8 cellular contexts compared by ENCODE assay signal in the genomic region with DNA sequence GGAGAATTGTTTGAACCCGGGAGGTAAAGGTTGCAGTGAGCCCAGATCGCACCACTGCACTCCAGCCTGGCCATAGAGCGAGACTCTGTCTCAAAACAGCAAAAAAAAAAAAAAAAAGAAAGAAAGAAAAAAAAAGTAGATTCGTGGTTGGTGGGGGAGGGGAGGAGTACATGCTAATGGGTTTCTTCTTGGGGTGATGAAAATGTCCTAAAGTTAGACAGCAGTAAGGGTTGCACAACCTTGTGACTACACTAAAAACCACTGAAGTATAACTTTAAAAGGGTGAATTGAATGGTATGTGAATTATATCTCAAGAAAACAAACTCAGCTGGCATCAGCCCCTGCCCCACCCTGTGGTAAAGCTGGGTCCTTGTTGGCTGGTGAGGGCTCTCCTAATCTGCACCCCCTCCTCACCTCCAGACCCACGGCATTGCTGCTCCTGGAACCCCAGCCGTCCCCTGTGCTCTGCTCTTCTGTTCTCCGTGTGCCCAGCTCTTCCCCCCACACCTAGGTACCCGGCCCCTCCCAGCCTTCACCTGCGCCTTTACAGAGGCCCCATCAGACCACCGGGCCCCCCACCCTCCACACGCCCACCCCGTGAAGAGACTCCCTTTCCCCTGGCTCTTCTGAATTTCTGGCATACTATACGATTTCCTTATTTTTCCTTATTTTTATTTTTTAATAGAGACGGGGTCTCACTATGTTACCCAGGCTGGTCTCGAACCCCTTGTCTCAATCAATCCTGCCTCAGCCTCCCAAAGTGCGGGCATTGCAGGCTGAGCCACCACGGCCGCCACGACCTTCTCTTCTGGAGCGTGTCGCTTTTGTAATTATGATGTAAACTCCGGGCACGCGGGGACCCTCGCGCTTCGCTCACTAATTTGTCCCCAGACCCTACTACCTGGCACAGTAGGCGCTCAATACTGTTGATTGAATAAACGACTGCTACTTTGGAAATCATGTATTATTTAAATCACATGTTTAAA. TPM values are rescaled to one million over a fixed set of nuclear protein-coding genes. Genes with fewer than 3 reads are reported as not detected.
DNase-seq lines count a peak whose midpoint lies in the region; ATAC-seq, FAIRE-seq and TF ChIP-seq lines count a peak whose summit lies in the region.

No MANE protein-coding gene starts in this region.

- H3K9me3 ChIP-seq in HUES64 (ENCODE audit: insufficient read depth, low read depth, low read length) (no peaks in the 10 kb centered on the region; the same call in 1 of the 2 replicates), WERI-Rb-1 (ENCODE audit: severe bottlenecking) (no peaks in the 10 kb centered on the region), spleen (no peaks in the 10 kb centered on the region)

- TF ChIP-seq CTCF in WERI-Rb-1 (IDR thresholded peaks at IDR 0.05; ENCODE audit: low read depth, low read length) = no peak
- TF ChIP-seq CTCF in spleen (IDR thresholded peaks at IDR 0.05 in 8 of 11, conservative IDR thresholded peaks at IDR 0.05 in 3 of 11) = no peak
- no peak for TF ChIP-seq CTCF in GM13977 (IDR thresholded peaks at IDR 0.05; ENCODE audit: extremely low read depth, insufficient read depth, missing control alignments)

- intact Hi-C loops in left cardiac atrium (cut with DNase I) = no loop called here
- intact Hi-C loops in spleen (cut with DNase I; ENCODE audit: low total_unique reads) = no loop called here

- H3K27me3 ChIP-seq in HUES64 (ENCODE audit: insufficient read depth, low read length) (no peaks in the 10 kb centered on the region), WERI-Rb-1 (ENCODE audit: insufficient read depth, low read depth, severe bottlenecking) (no peaks in the 10 kb centered on the region), spleen (replicated peaks in 1 of 7) (no peaks in the 10 kb centered on the region)

- H3K4me3 ChIP-seq in HUES64 (ENCODE audit: low read length) = peak overlapping the region; percentile 96
- peak overlapping the region; percentile 87 for H3K4me3 ChIP-seq in WERI-Rb-1 (ENCODE audit: low read depth, low read length)
- peak overlapping the region; percentile 87 to 100 (median 97) for H3K4me3 ChIP-seq in spleen

- H3K27ac ChIP-seq in HUES64 (ENCODE audit: low read depth, low read length) (no peak overlapping the region), WERI-Rb-1 (no peak overlapping the region), spleen (peak overlapping the region; percentile 94 to 99 (median 98))

- H3K4me1 ChIP-seq in HUES64 (ENCODE audit: insufficient read depth, low read length) (peaks cover 7% of the 10 kb centered on the region), spleen (peaks cover 20 to 49% (median 37%) of the 10 kb centered on the region in 6 donors)

- DNase-seq in WERI-Rb-1 = no peak
- DNase-seq in left cardiac atrium = peak; percentile 28
- peak; percentile 82 for DNase-seq in spleen
- DNase-seq in GM19239 (ENCODE audit: insufficient read length, low spot score) = no peak
- no peak for DNase-seq in GM13977 (ENCODE audit: low spot score)

- H3K9ac ChIP-seq in HUES64 (ENCODE audit: low read depth, low read length) = peak overlapping the region; percentile 98; the same call in 1 of the 2 replicates

- peaks cover 25% of the 10 kb centered on the region for H3K36me3 ChIP-seq in HUES64 (ENCODE audit: insufficient read depth, low read length)
- H3K36me3 ChIP-seq in WERI-Rb-1 = peaks cover 13% of the 10 kb centered on the region
- peaks cover 0 to 26% (median 18%) of the 10 kb centered on the region in 6 donors for H3K36me3 ChIP-seq in spleen

- no peak for TF ChIP-seq POLR2A in spleen (IDR thresholded peaks at IDR 0.05)

- in situ Hi-C loops in GM13977 (cut with MboI; ENCODE audit: low pct_unique_long_range_greater_than_20kb, low sequenced_read_pairs, unreplicated experiment) = no loop called here

- 85% methylated on average over 29 of the region's 29 CpGs for WGBS in HUES64
- WGBS in spleen, 5 donors = 70 to 76% (median 71%) methylated on average over 29 of the region's 29 CpGs

- FAIRE-seq in GM19239 (lab: Jason Lieb, UNC) = no peak

- ATAC-seq in left cardiac atrium (no peak), GM18858 (IDR thresholded peaks at IDR 0.05; ENCODE audit: unreplicated experiment) (no peak), GM18870 (IDR thresholded peaks at IDR 0.05; ENCODE audit: unreplicated experiment) (no peak)

RNA-seq across cellular contexts. Expression of a gene that starts 0.9 kb away (rescaled TPM):
- polyA plus RNA-seq in HUES64 (2013, experiment 1 of 2) = 39.6 TPM
- polyA plus RNA-seq in HUES64 (2013, experiment 2 of 2) = 40.8 TPM
- total RNA-seq in left cardiac atrium = 10 to 100 TPM; 11.1 to 11.3 TPM
- 10 to 100 TPM; 20.0 to 28.8 (median 23.1) TPM for total RNA-seq in spleen
- 10 to 100 TPM; 11.3 to 24.9 (median 17.3) TPM for polyA plus RNA-seq in spleen

Comparison
In these comparisons a context has a peak if more than half of its experiments do, and no peak if none do; other contexts are left out.
1. H3K27ac ChIP-seq: peak in spleen (8 of 8); none in HUES64 (single experiment) and WERI-Rb-1 (single experiment).
2. DNase-seq: peak in left cardiac atrium (single experiment) and spleen (single experiment); none in WERI-Rb-1 (single experiment), GM19239 (single experiment) and GM13977 (single experiment).
3. Peak in every context shown above with its lines, with median percentiles within 50 percentile points of each other: H3K4me3 ChIP-seq.